ENCODE assay signal across 22 cellular contexts in the genomic region with DNA sequence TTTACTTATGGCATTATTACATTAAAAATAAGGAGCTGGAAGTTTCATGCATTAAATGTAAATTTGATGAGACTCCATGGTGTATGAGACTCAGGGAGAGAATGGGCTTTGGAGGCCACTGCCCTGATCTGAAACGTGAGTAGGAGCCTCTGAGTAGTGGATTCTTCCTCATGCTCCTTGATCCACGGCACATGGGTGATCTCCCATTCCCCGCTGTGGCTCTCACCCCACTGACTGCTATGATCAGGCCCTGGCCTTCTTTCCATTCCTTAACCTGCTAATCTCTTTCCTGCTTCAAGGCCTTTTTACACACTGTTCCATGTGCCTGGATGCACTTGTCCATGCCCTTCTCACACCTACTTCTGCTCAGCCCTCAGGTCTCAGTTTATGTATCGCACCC.
A peak's percentile ranks its signal among the peaks of the same experiment; 100 is the strongest.
DNase-seq lines count a peak whose midpoint lies in the region; ATAC-seq, FAIRE-seq and TF ChIP-seq lines count a peak whose summit lies in the region.
"Had no signal": no experiment of that assay in that cellular context is flagged by ENCODE, and none has a peak within 500 bp of the region (broad histone marks: within the 10 kb centered on the region; RNA-seq: fewer than 3 reads in every experiment).

No MANE protein-coding gene starts in this region.

- TF ChIP-seq CTCF in HepG2 (CRISPR knock-in tag; IDR thresholded peaks at IDR 0.05) (no peak), right lobe of liver (IDR thresholded peaks at IDR 0.05) (no peak), H1 (IDR thresholded peaks at IDR 0.05; ENCODE audit: control extremely low read depth in 1 of 3, insufficient read depth in 1 of 3, low read depth in 1 of 3, low read length in 3 of 3) (no peak), nephron progenitor cell (IDR thresholded peaks at IDR 0.05) (no peak), upper lobe of right lung (IDR thresholded peaks at IDR 0.05) (no peak)

- no peak overlapping the region for H2BK120ac ChIP-seq in H1 (replicated peaks; ENCODE audit: low read depth, low read length)

- no peak overlapping the region for H3K9ac ChIP-seq in HepG2 (ENCODE audit: insufficient read depth, low read depth, low read length)
- no peak overlapping the region for H3K9ac ChIP-seq in H1 (replicated peaks in 1 of 4; ENCODE audit: extremely low read depth in 1 of 4, low read depth in 3 of 4, low read length in 3 of 4)
- H3K9ac ChIP-seq: SK-N-SH had no signal

- no peak overlapping the region for H2AFZ ChIP-seq in HepG2 (ENCODE audit: low read length)
- no peak overlapping the region for H2AFZ ChIP-seq in H1 (ENCODE audit: low read length)

- no peak for TF ChIP-seq EP300 in HepG2 (IDR thresholded peaks at IDR 0.05; ENCODE audit: low read depth in 2 of 2, low read length in 2 of 2)
- no peak for TF ChIP-seq EP300 in HepG2 (CRISPR knock-in tag; IDR thresholded peaks at IDR 0.05; ENCODE audit: borderline replicate concordance)
- no peak for TF ChIP-seq EP300 in H1 (IDR thresholded peaks at IDR 0.05; ENCODE audit: borderline replicate concordance in 1 of 2, low read depth in 2 of 2, low read length in 2 of 2)

- H3K4ac ChIP-seq in H1 (replicated peaks; ENCODE audit: insufficient read length, low read depth, low read length) = no peak overlapping the region

- H3K27ac Mint-ChIP-seq in nephron progenitor cell = peak overlapping the region; percentile 18

- H3K36me3 Mint-ChIP-seq in nephron progenitor cell (ENCODE audit: low read depth) = peaks cover 5% of the 10 kb centered on the region
- H3K36me3 Mint-ChIP-seq: CD4-positive, CD25-positive, alpha-beta regulatory T cell had no signal

- 0 out of 2 replicates have a peak overlapping the region, but pooled peaks have one; percentile 20 for H2BK12ac ChIP-seq in H1 (ENCODE audit: low read depth, low read length)

- intact Hi-C loops in HepG2 (cut with micrococcal nuclease; ENCODE audit: unreplicated experiment) = no loop called here
- intact Hi-C loops in right lobe of liver (cut with DNase I) = no loop called here
- intact Hi-C loops in upper lobe of right lung (cut with DNase I) = no loop called here

- ATAC-seq in HepG2 = no peak
- ATAC-seq in right lobe of liver = no peak
- no peak for ATAC-seq in upper lobe of right lung
- ATAC-seq: A549 had no signal

- H3K4me2 ChIP-seq in HepG2 (ENCODE audit: low read depth, low read length) (no peak overlapping the region), H1 (ENCODE audit: insufficient read depth in 1 of 2, low read depth in 2 of 2, low read length in 2 of 2) (no peak overlapping the region)
- H3K4me2 ChIP-seq: A549, SK-N-SH had no signal

- H3K79me2 ChIP-seq in HepG2 (ENCODE audit: insufficient read depth, low read length) = no peaks in the 10 kb centered on the region
- no peaks in the 10 kb centered on the region for H3K79me2 ChIP-seq in H1 (ENCODE audit: control insufficient read depth in 1 of 2, insufficient read depth in 2 of 2, low read length in 2 of 2)

- H4K91ac ChIP-seq in H1 (replicated peaks; ENCODE audit: insufficient read length, low read length) = no peak overlapping the region

- peaks cover 15% of the 10 kb centered on the region for H3K27me3 Mint-ChIP-seq in nephron progenitor cell (ENCODE audit: low read depth, poor library complexity)
- H3K27me3 Mint-ChIP-seq: CD4-positive, CD25-positive, alpha-beta regulatory T cell had no signal

- WGBS in HepG2 (ENCODE audit: low lambda C conversion rate) = 92% methylated on average over 4 of the region's 4 CpGs
- 75% methylated on average over 2 of the region's 4 CpGs for WGBS in right lobe of liver (ENCODE audit: insufficient coverage, low coverage, low lambda C conversion rate, missing lambda C conversion rate)
- WGBS in H1 (ENCODE audit: extremely low coverage in 1 of 2, insufficient coverage in 1 of 2, insufficient read length in 1 of 2, insufficient replicate concordance in 2 of 2, low coverage in 1 of 2, low lambda C conversion rate in 2 of 2, missing lambda C conversion rate in 1 of 2), 2 experiments = 89% methylated on average over 4 of the region's 4 CpGs; no CpG with 5 or more reads in 1 of the 2 experiments

- H3K4me1 ChIP-seq in HepG2 (ENCODE audit: insufficient read depth, low read length) (peaks cover 32% of the 10 kb centered on the region), right lobe of liver (no peaks in the 10 kb centered on the region), H1 (replicated peaks in 1 of 4; ENCODE audit: control insufficient read depth in 3 of 4, insufficient read depth in 4 of 4, low read length in 3 of 4) (peaks cover 0 to 13% (median 9%) of the 10 kb centered on the region in 4 experiments; a peak in 6 of 7 replicates), upper lobe of right lung (peaks cover 3% of the 10 kb centered on the region)
- H3K4me1 ChIP-seq: BE2C had no signal

- H3K27ac ChIP-seq in HepG2 (ENCODE audit: extremely low read length, insufficient read depth, low read length) (no peak overlapping the region), right lobe of liver (no peak overlapping the region), H1 (ENCODE audit: low read depth, low read length) (no peak overlapping the region), upper lobe of right lung (no peak overlapping the region)
- H3K27ac ChIP-seq: A549 had no signal

- H3K4me3 ChIP-seq in HepG2 (replicated peaks in 1 of 3; ENCODE audit: insufficient read depth in 1 of 3, low read depth in 2 of 3, low read length in 3 of 3) = no peak overlapping the region
- no peak overlapping the region for H3K4me3 ChIP-seq in right lobe of liver
- H3K4me3 ChIP-seq in H1 (ENCODE audit: extremely low read depth in 1 of 4, insufficient read depth in 2 of 4, low read depth in 3 of 4, low read length in 4 of 4) = no peak overlapping the region
- no peak overlapping the region for H3K4me3 ChIP-seq in upper lobe of right lung
- H3K4me3 ChIP-seq: A549 had no signal

- no peak overlapping the region for H2AK5ac ChIP-seq in H1 (ENCODE audit: low read depth, low read length)

- no peak for TF ChIP-seq POLR2A in HepG2 (IDR thresholded peaks at IDR 0.05; ENCODE audit: insufficient read depth in 1 of 2, low read depth in 2 of 2, low read length in 2 of 2)
- no peak for TF ChIP-seq POLR2A in right lobe of liver (IDR thresholded peaks at IDR 0.05)
- no peak for TF ChIP-seq POLR2A in H1 (IDR thresholded peaks at IDR 0.05; ENCODE audit: control extremely low read depth in 1 of 2, low read depth in 2 of 2, low read length in 2 of 2)

- peaks cover 47% of the 10 kb centered on the region for H3K4me1 Mint-ChIP-seq in nephron progenitor cell

- H3K23me2 ChIP-seq in H1 (ENCODE audit: low read depth, low read length) = no peaks in the 10 kb centered on the region

- H2BK5ac ChIP-seq in H1 (ENCODE audit: low read depth, low read length) = no peak overlapping the region

- H3K27me3 ChIP-seq in HepG2 (ENCODE audit: control insufficient read depth in 1 of 2, insufficient read depth in 2 of 2, low read length in 2 of 2) (no peaks in the 10 kb centered on the region; a peak in 3 of 5 replicates), right lobe of liver (no peaks in the 10 kb centered on the region), H1 (replicated peaks in 1 of 4; ENCODE audit: control insufficient read depth in 3 of 4, extremely low read depth in 1 of 4, insufficient read depth in 3 of 4, low read length in 3 of 4) (0 out of 7 replicates have a peak, but pooled peaks cover 0 to 4% (median 0%) of the 10 kb centered on the region in 4 experiments), upper lobe of right lung (no peaks in the 10 kb centered on the region)
- H3K27me3 ChIP-seq: BE2C had no signal

- FAIRE-seq in HepG2 (lab: Jason Lieb, UNC) = no peak
- FAIRE-seq in H1 (lab: Jason Lieb, UNC) = no peak
- FAIRE-seq: A549, GM19239 had no signal

- no peak for DNase-seq in HepG2 (ENCODE audit: low spot score)
- DNase-seq in right lobe of liver = no peak
- no peak for DNase-seq in H1 (ENCODE audit: low read depth in 1 of 2, low spot score in 2 of 2)
- DNase-seq in nephron progenitor cell = no peak
- DNase-seq in upper lobe of right lung = peak; percentile 3
- DNase-seq in A172 (ENCODE audit: low spot score) = no peak
- no peak for DNase-seq in NCI-H446 treated with DMSO at 0.1 percent for 48 hours (lab: John Stamatoyannopoulos, UW)
- DNase-seq: BE2C; CD4-positive, CD25-positive, alpha-beta regulatory T cell; DMS79; H7; MM.1S; NCI-H1048; NCI-H1417 treated with DMSO at 0.1 percent for 48 hours; NCI-H1930; NCI-H2227 treated with DMSO at 0.1 percent for 48 hours; NCI-H510A treated with DMSO at 0.1 percent for 48 hours; NCI-H748 treated with DMSO at 0.1 percent for 48 hours; SIG-M5; SK-N-SH had no signal

- TF ChIP-seq RAD21 in HepG2 (CRISPR knock-in tag; IDR thresholded peaks at IDR 0.05) (no peak), H1 (IDR thresholded peaks at IDR 0.05 in 1 of 2, conservative IDR thresholded peaks at IDR 0.05 in 1 of 2; ENCODE audit: low read depth in 2 of 2, low read length in 2 of 2) (no peak)

- no peak overlapping the region for H4K5ac ChIP-seq in H1 (ENCODE audit: insufficient read length, low read depth, low read length)

- CTCF ChIA-PET in HepG2 (lab: Yijun Ruan, JAX; ENCODE audit: low intra/inter-chr PET ratio, low total read pairs) (no interaction called here), H1 (lab: Charles Lee; ENCODE audit: partially characterized antibody) (interaction anchor here (0.6 to 1.7 kb wide), 3 partner anchors 8 to 106 kb away, joined by 3 to 4 read pairs (median 3); no protein-coding TSS in a partner anchor)

- no peaks in the 10 kb centered on the region for H3K79me1 ChIP-seq in H1 (ENCODE audit: low read depth, low read length)

- no peaks in the 10 kb centered on the region for H4K20me1 ChIP-seq in HepG2 (ENCODE audit: insufficient read depth, low read length)
- no peaks in the 10 kb centered on the region for H4K20me1 ChIP-seq in H1 (replicated peaks in 1 of 2; ENCODE audit: control insufficient read depth in 1 of 2, insufficient read depth in 2 of 2, low read length in 2 of 2)

- H3K9me3 ChIP-seq in HepG2 (ENCODE audit: low read length) (no peaks in the 10 kb centered on the region), right lobe of liver (no peaks in the 10 kb centered on the region), H1 (ENCODE audit: insufficient read depth in 2 of 2, low read depth in 1 of 2, low read length in 1 of 2) (no peaks in the 10 kb centered on the region), upper lobe of right lung (no peaks in the 10 kb centered on the region)
- H3K9me3 ChIP-seq: A549, BE2C, SK-N-SH had no signal

- POLR2A ChIA-PET in HepG2 (lab: Yijun Ruan, JAX) (interaction anchor here (1.1 kb wide), 1 partner anchor 11 kb away, joined by 3 read pairs; no protein-coding TSS in a partner anchor), H1 (lab: Charles Lee; ENCODE audit: partially characterized antibody) (interaction anchor here (0.9 kb wide), 1 partner anchor 55 kb away, joined by 3 read pairs; no protein-coding TSS in a partner anchor)

- H3K9me3 Mint-ChIP-seq in nephron progenitor cell = peaks cover 15% of the 10 kb centered on the region

- H3K56ac ChIP-seq in H1 (replicated peaks; ENCODE audit: insufficient read length, low read depth, low read length) = no peak overlapping the region

- H3K36me3 ChIP-seq in HepG2 (replicated peaks in 1 of 2; ENCODE audit: control insufficient read depth in 1 of 2, insufficient read depth in 2 of 2, low read length in 2 of 2) (no peaks in the 10 kb centered on the region), right lobe of liver (no peaks in the 10 kb centered on the region), H1 (ENCODE audit: control insufficient read depth in 2 of 4, insufficient read depth in 4 of 4, low read length in 3 of 4) (no peaks in the 10 kb centered on the region), upper lobe of right lung (no peaks in the 10 kb centered on the region)
- H3K36me3 ChIP-seq: BE2C had no signal

- H2BK20ac ChIP-seq in H1 (ENCODE audit: low read length) = no peak overlapping the region

- H3K14ac ChIP-seq in H1 (ENCODE audit: insufficient read length) = no peak overlapping the region

- no peak overlapping the region for H2BK15ac ChIP-seq in H1 (ENCODE audit: low read length)

- in situ Hi-C loops in HepG2 (cut with HindIII; ENCODE audit: extremely low pct_ligation_motif_present, low pct_unique_long_range_greater_than_20kb) = no loop called here

- H3K4me3 Mint-ChIP-seq in nephron progenitor cell = no peak overlapping the region
- H3K4me3 Mint-ChIP-seq: CD4-positive, CD25-positive, alpha-beta regulatory T cell had no signal

- no peak overlapping the region for H3K23ac ChIP-seq in H1 (ENCODE audit: insufficient read length)

- no peak overlapping the region for H4K8ac ChIP-seq in H1 (ENCODE audit: extremely low read depth, insufficient read depth, low read length)

- no TSS peak for BruUV-seq in HepG2 (replicated peaks; lab: Mats Ljungman, UMichigan)

- no peak overlapping the region for H3K18ac ChIP-seq in H1 (ENCODE audit: extremely low read depth, low read length)
